ENCODE assay signal across 13 cellular contexts in the genomic region with DNA sequence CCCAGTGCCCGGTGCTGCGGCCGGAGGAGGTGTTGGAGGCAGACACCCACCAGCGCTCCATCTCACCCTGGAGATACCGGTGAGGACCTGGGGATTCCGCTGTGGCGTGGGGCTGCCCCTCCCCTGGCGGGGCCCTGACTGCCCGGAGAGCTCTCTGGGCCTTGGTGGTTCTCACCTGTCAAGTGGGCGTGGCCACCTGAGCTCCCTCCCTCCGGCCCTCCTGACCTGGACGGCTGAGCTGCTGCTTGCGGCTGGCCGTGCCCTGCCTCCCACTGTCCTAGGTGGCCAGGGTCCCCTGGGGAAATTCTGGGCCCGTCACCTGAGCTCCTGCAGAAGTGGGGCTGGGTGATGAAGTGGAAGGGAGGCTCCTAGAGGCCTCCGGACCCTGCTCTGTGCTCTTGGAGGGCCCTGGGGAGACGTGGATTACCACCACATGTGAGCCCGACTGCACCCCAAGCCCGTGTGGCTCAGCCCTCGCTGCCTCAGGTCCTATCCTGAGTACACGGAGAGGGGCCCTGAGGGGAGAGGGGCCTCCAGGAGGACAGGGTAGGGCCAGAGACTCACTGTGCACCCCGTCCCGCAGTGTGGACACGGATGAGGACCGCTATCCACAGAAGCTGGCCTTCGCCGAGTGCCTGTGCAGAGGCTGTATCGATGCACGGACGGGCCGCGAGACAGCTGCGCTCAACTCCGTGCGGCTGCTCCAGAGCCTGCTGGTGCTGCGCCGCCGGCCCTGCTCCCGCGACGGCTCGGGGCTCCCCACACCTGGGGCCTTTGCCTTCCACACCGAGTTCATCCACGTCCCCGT. TPM values are rescaled to one million over a fixed set of nuclear protein-coding genes. Genes with fewer than 3 reads are reported as not detected.
DNase-seq lines count a peak whose midpoint lies in the region; ATAC-seq and TF ChIP-seq lines count a peak whose summit lies in the region.
"Had no signal": no experiment of that assay in that cellular context is flagged by ENCODE, and none has a peak within 500 bp of the region (broad histone marks: within the 10 kb centered on the region; RNA-seq: fewer than 3 reads in every experiment).

No MANE protein-coding gene starts in this region.

- intact Hi-C loops in vagina (cut with DNase I), result no loop called here

- H3K27ac ChIP-seq in Peyer's patch (peak overlapping the region in 1 of 4 donors; percentile 31), upper lobe of left lung (no peak overlapping the region), vagina (no peak overlapping the region)

- ATAC-seq in upper lobe of left lung (ENCODE audit: low FRiP score in 2 of 2), result peak in 1 of 2 donors; percentile 35
- no peak for ATAC-seq in HG02852 (IDR thresholded peaks at IDR 0.05; ENCODE audit: unreplicated experiment)

- DNase-seq in stimulated activated CD4-positive, alpha-beta T cell treated with anti-CD3 and anti-CD28 coated beads, Interleukin-15, amount 100 ng/mL, for 24 hours, result peak; percentile 20
- no peak for DNase-seq in stimulated activated CD4-positive, alpha-beta T cell treated with anti-CD3 and anti-CD28 coated beads, Interleukin-4, amount 100 ng/mL, for 1 hour
- DNase-seq in Peyer's patch, result peak; percentile 61 to 83 (median 77)
- DNase-seq in immature natural killer cell, result no peak
- peak; percentile 85 to 86 for DNase-seq in upper lobe of left lung
- DNase-seq in T-helper 9 cell, result no peak
- no peak for DNase-seq in vagina (ENCODE audit: extremely low spot score in 2 of 2)
- DNase-seq: activated CD8-positive, alpha-beta memory T cell treated with anti-CD3 and anti-CD28 coated beads, Interleukin-2, amount 50 U/mL, for 4 hours; kidney; NCI-H446 treated with DMSO at 0.1 percent for 48 hours; posterior cingulate gyrus; T-helper 1 cell had no signal

- H3K27me3 Mint-ChIP-seq in immature natural killer cell (ENCODE audit: low read depth in 3 of 3), result peaks cover 27 to 35% (median 33%) of the 10 kb centered on the region in 3 donors

- H3K4me3 ChIP-seq in Peyer's patch (peak overlapping the region in 1 of 4 donors; percentile 16), upper lobe of left lung (no peak overlapping the region), vagina (no peak overlapping the region)

- peaks cover 42 to 60% of the 10 kb centered on the region in 2 donors for H3K4me1 Mint-ChIP-seq in immature natural killer cell

- peak overlapping the region in 4 of 6 donors; percentile 50 to 86 (median 63) for H3K27ac Mint-ChIP-seq in immature natural killer cell

- H3K4me1 ChIP-seq in Peyer's patch (peaks cover 0 to 52% (median 19%) of the 10 kb centered on the region in 4 donors), upper lobe of left lung (peaks cover 6 to 28% (median 23%) of the 10 kb centered on the region in 4 donors), vagina (peaks cover 8% of the 10 kb centered on the region)

- TF ChIP-seq EP300 in upper lobe of left lung (IDR thresholded peaks at IDR 0.05), result no peak

- TF ChIP-seq POLR2A in Peyer's patch (IDR thresholded peaks at IDR 0.05), result no peak
- no peak for TF ChIP-seq POLR2A in upper lobe of left lung (IDR thresholded peaks at IDR 0.05)
- no peak for TF ChIP-seq POLR2A in vagina (IDR thresholded peaks at IDR 0.05)

- H3K9me3 Mint-ChIP-seq in immature natural killer cell, result peaks cover 0 to 8% (median 6%) of the 10 kb centered on the region in 6 donors

- peak overlapping the region in 4 of 5 donors; percentile 24 to 60 (median 29) for H3K4me3 Mint-ChIP-seq in immature natural killer cell

- no peaks in the 10 kb centered on the region for H3K27me3 ChIP-seq in Peyer's patch
- H3K27me3 ChIP-seq in upper lobe of left lung, result peaks cover 0 to 18% (median 9%) of the 10 kb centered on the region in 4 donors
- peaks cover 12% of the 10 kb centered on the region for H3K27me3 ChIP-seq in vagina

- peaks cover 4 to 11% (median 9%) of the 10 kb centered on the region in 3 donors for H3K36me3 Mint-ChIP-seq in immature natural killer cell

- 14 to 24% methylated on average over 7 to 39 of the region's 45 CpGs for WGBS in upper lobe of left lung, 2 donors

- H3K9me3 ChIP-seq in Peyer's patch (no peaks in the 10 kb centered on the region), upper lobe of left lung (no peaks in the 10 kb centered on the region), vagina (no peaks in the 10 kb centered on the region)

- no peak for TF ChIP-seq CTCF in Peyer's patch (IDR thresholded peaks at IDR 0.05)
- TF ChIP-seq CTCF in upper lobe of left lung (IDR thresholded peaks at IDR 0.05), result no peak
- TF ChIP-seq CTCF in vagina (IDR thresholded peaks at IDR 0.05), result no peak

- H3K36me3 ChIP-seq in Peyer's patch (peaks cover 0 to 4% (median 0%) of the 10 kb centered on the region in 3 donors), upper lobe of left lung (peaks cover 0 to 16% (median 9%) of the 10 kb centered on the region in 4 donors), vagina (no peaks in the 10 kb centered on the region)

RNA-seq across cellular contexts. Expression of a gene that starts 1.1 kb away (rescaled TPM):
- total RNA-seq in Peyer's patch (not detected), upper lobe of left lung (under 1 TPM in 2 of 6 donors, not detected in 4; 0.40 to 0.76 TPM), vagina (not detected)
- under 1 TPM in 2 of 3 donors, not detected in 1; 0.64 to 0.80 TPM for polyA plus RNA-seq in immature natural killer cell
- total RNA-seq: kidney had no signal

RNA-seq across cellular contexts. Expression of a gene that starts 11.4 kb away (rescaled TPM):
- 100 to 1,000 TPM; 131 to 162 (median 141) TPM for total RNA-seq in Peyer's patch
- 1,000 to 10,000 TPM; 2,079 to 2,787 (median 2,690) TPM for polyA plus RNA-seq in immature natural killer cell
- 100 to 1,000 TPM; 213 to 472 (median 322) TPM for total RNA-seq in upper lobe of left lung
- total RNA-seq in vagina, result 188 TPM

RNA-seq across cellular contexts. Expression of a gene that starts 23.5 kb away (rescaled TPM):
- total RNA-seq in Peyer's patch (100 to 1,000 TPM in 1 of 4 donors, 10 to 100 TPM in 3; 36.8 to 107 (median 60.6) TPM), upper lobe of left lung (100 to 1,000 TPM in 2 of 6 donors, 10 to 100 TPM in 4; 38.1 to 114 (median 90.5) TPM), vagina (33.1 TPM)
- 10 to 100 TPM; 79.4 to 96.6 (median 87.6) TPM for polyA plus RNA-seq in immature natural killer cell

RNA-seq across cellular contexts. Expression of a gene that starts 46.9 kb away (rescaled TPM):
- total RNA-seq in Peyer's patch, result under 1 TPM in 2 of 4 donors, not detected in 2; 0.70 to 0.80 TPM
- polyA plus RNA-seq in immature natural killer cell, result 10 to 100 TPM in 2 of 3 donors, 1 to 10 TPM in 1; 9.0 to 12.4 (median 11.7) TPM
- 1 to 10 TPM in 4 of 6 donors, under 1 TPM in 1, not detected in 1; 0.78 to 8.1 (median 7.0) TPM for total RNA-seq in upper lobe of left lung
- total RNA-seq in vagina, result not detected

Comparison
In these comparisons a context has a peak if more than half of its experiments do, and no peak if none do; other contexts are left out.
1. DNase-seq: peak in stimulated activated CD4-positive, alpha-beta T cell treated with anti-CD3 and anti-CD28 coated beads, Interleukin-15, amount 100 ng/mL, for 24 hours (single experiment), Peyer's patch (3 of 3) and upper lobe of left lung (2 of 2); none in stimulated activated CD4-positive, alpha-beta T cell treated with anti-CD3 and anti-CD28 coated beads, Interleukin-4, amount 100 ng/mL, for 1 hour (single experiment), immature natural killer cell (0 of 3), T-helper 9 cell (single experiment) and vagina (0 of 2).